21 cellular contexts compared by ENCODE assay signal in the genomic region with DNA sequence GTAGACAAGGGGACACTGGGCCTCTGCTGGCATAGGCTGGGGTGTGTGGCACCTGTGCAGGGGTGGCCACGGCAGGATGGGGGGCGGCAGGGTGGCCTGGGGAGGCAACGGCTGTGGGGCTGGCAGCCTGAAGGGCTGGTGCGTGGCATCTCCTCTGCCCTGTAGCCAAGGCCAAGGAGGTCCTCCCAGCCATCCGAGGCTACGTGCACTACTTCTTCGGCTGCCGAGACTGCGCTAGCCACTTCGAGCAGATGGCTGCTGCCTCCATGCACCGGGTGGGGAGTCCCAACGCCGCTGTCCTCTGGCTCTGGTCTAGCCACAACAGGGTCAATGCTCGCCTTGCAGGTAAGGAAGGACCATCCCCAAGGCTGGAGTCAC. TPM values are rescaled to one million over a fixed set of nuclear protein-coding genes. Genes with fewer than 3 reads are reported as not detected.
"Had no signal": no experiment of that assay in that cellular context is flagged by ENCODE, and none has a peak within 500 bp of the region (broad histone marks: within the 10 kb centered on the region; RNA-seq: fewer than 3 reads in every experiment).

No MANE protein-coding gene starts in this region.

- DNase-seq: Kasumi-1; MV-4-11; NCI-H1092; NCI-H2029; NCI-H2081 treated with DMSO at 0.1 percent for 48 hours; NCI-H226; NCI-H446; NCI-H510A; NCI-H774; NK-92 treated with Interleukin-12 subunit alpha and Interleukin-12 subunit beta, amount 100 ng/mL, for 24 hours; PC-3; SHP77 treated with DMSO at 0.1 percent for 48 hours; SJCRH30; SW 1271 had no signal

- H3K9me3 ChIP-seq: SJCRH30 had no signal

- ATAC-seq: Panc1, PC-3 had no signal

- H3K27ac ChIP-seq: KMS-11, RWPE1, SJCRH30, SK-N-MC had no signal

- H3K27me3 ChIP-seq: SJCRH30 had no signal

- H3K36me3 ChIP-seq: SJCRH30 had no signal

- H3K4me1 ChIP-seq: SJCRH30 had no signal

- H3K9ac ChIP-seq: KMS-11 had no signal

- H3K4me3 ChIP-seq: K562, SJCRH30, SK-N-MC had no signal

- H3K4me2 ChIP-seq: KMS-11 had no signal

- FAIRE-seq: HTR-8/SVneo, K562 had no signal

RNA-seq across cellular contexts. Expression of a gene that starts 36.0 kb away (rescaled TPM):
- total RNA-seq: MCF 10A had no signal
